In the genomic region with DNA sequence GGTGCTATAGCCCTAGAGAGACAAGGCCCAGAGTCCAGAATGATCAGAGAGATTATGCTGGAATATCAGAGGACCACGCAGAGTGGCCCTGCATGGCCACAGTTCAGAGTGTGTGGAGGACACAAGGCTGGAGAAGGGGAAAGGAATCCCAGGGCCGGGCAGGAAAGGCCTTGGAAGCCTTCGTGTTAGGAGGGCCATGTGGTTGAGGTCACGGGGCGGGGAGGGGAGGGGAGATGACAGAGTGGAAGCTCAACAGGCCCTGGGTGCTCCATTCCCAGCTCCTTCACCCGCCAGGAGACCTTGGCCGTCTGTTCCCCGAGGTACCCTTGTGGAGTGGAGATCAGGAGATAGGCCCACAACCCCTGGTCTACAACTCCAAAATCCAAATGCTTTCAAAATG, we compare ENCODE assay signal across 35 cellular contexts. TPM values are rescaled to one million over a fixed set of nuclear protein-coding genes. Genes with fewer than 3 reads are reported as not detected.
"Had no signal": no experiment of that assay in that cellular context is flagged by ENCODE, and none has a peak within 500 bp of the region (broad histone marks: within the 10 kb centered on the region; RNA-seq: fewer than 3 reads in every experiment).

No MANE protein-coding gene starts in this region.

- DNase-seq: activated CD4-positive, alpha-beta memory T cell treated with anti-CD3 and anti-CD28 coated beads for 36 hours; activated CD4-positive, alpha-beta T cell treated with anti-CD3 and anti-CD28 coated beads for 36 hours; activated CD4-positive, alpha-beta T cell treated with anti-CD3 and anti-CD28 coated beads, Interleukin-2, amount 10 ng/mL, durations not matched to agents 24 days and 14 days; activated CD4-positive, CD25-positive, alpha-beta regulatory T cell; activated CD4-positive, CD25-positive, alpha-beta regulatory T cell treated with anti-CD3 and anti-CD28 coated beads, Interleukin-2, amount 50 U/mL, for 72 hours; activated CD8-positive, alpha-beta memory T cell treated with anti-CD3 and anti-CD28 coated beads, Interleukin-2, amount 10 ng/mL, durations not matched to agents 7 days and 5 days; activated CD8-positive, alpha-beta memory T cell treated with anti-CD3 and anti-CD28 coated beads, Interleukin-2, amount 50 U/mL, for 4 hours; activated CD8-positive, alpha-beta T cell treated with anti-CD3 and anti-CD28 coated beads, Interleukin-2, amount 10 ng/mL, durations not matched to agents 7 days and 5 days; activated effector memory CD4-positive, alpha-beta T cell treated with anti-CD3 and anti-CD28 coated beads, Interleukin-2, amount 50 U/mL, for 16 hours; activated naive CD4-positive, alpha-beta T cell treated with anti-CD3 and anti-CD28 coated beads for 36 hours; activated naive CD8-positive, alpha-beta T cell treated with anti-CD3 and anti-CD28 coated beads for 36 hours; activated naive CD8-positive, alpha-beta T cell treated with anti-CD3 and anti-CD28 coated beads, Interleukin-2, amount 50 U/mL, for 24 hours; activated T-cell treated with anti-CD3 and anti-CD28 coated beads, Interleukin-2, amount 50 U/mL, for 1 hour; activated T-cell treated with anti-CD3 and anti-CD28 coated beads, Interleukin-2, amount 50 U/mL, for 48 hours; adrenal gland; amygdala; body of pancreas; caudate nucleus; colonic mucosa; effector CD8-positive, alpha-beta T cell; esophagus squamous epithelium; foreskin melanocyte; heart right ventricle; T-helper 2 cell had no signal

- H3K9me3 ChIP-seq: adrenal gland, body of pancreas, colonic mucosa, esophagus squamous epithelium, gastroesophageal sphincter, heart right ventricle had no signal

- ATAC-seq: activated CD4-positive, alpha-beta T cell treated with anti-CD3 and anti-CD28 coated beads for 36 hours; activated CD8-positive, alpha-beta memory T cell treated with anti-CD3 and anti-CD28 coated beads, Interleukin-2, amount 10 ng/mL, durations not matched to agents 7 days and 5 days; activated CD8-positive, alpha-beta T cell treated with anti-CD3 and anti-CD28 coated beads, Interleukin-2, amount 10 ng/mL, durations not matched to agents 7 days and 5 days; activated naive CD8-positive, alpha-beta T cell treated with anti-CD3 and anti-CD28 coated beads, Interleukin-2, amount 50 U/mL, for 24 hours; body of pancreas; gastroesophageal sphincter; heart right ventricle had no signal

- H3K4me1 ChIP-seq: adrenal gland, colonic mucosa had no signal

- FAIRE-seq: endometrium, endothelial cell of umbilical vein had no signal

- H3K4me3 ChIP-seq: adrenal gland, body of pancreas, colonic mucosa, esophagus squamous epithelium, gastroesophageal sphincter, heart right ventricle had no signal

- H3K27ac ChIP-seq: adrenal gland, body of pancreas, colonic mucosa, epithelial cell of prostate, esophagus squamous epithelium, gastroesophageal sphincter, heart right ventricle had no signal

- H3K36me3 ChIP-seq: adrenal gland, colonic mucosa, esophagus squamous epithelium, gastroesophageal sphincter, heart right ventricle had no signal

RNA-seq across cellular contexts. Expression of a gene that starts 13.2 kb away (rescaled TPM):
- total RNA-seq: activated CD4-positive, alpha-beta memory T cell treated with anti-CD3 and anti-CD28 coated beads for 36 hours; activated CD4-positive, alpha-beta T cell treated with anti-CD3 and anti-CD28 coated beads for 36 hours; activated CD4-positive, alpha-beta T cell treated with anti-CD3 and anti-CD28 coated beads, Interleukin-2, amount 10 ng/mL, durations not matched to agents 24 days and 14 days; activated CD8-positive, alpha-beta memory T cell treated with anti-CD3 and anti-CD28 coated beads for 36 hours; activated CD8-positive, alpha-beta memory T cell treated with anti-CD3 and anti-CD28 coated beads, Interleukin-2, amount 10 ng/mL, durations not matched to agents 7 days and 5 days; activated CD8-positive, alpha-beta T cell treated with anti-CD3 and anti-CD28 coated beads, Interleukin-2, amount 10 ng/mL, durations not matched to agents 7 days and 5 days; activated naive CD4-positive, alpha-beta T cell treated with anti-CD3 and anti-CD28 coated beads for 36 hours; activated naive CD8-positive, alpha-beta T cell treated with anti-CD3 and anti-CD28 coated beads for 36 hours; activated T-helper 1 cell treated with anti-CD3 and anti-CD28 coated beads, Interleukin-12 subunit alpha, Interleukin-12 subunit beta, Interleukin-2, Interleukin-4 antibody, amounts not matched to agents 30 ng/mL and 10 ng/mL and 1 ng/mL, durations not matched to agents 14 hours and 24 hours and 36 hours; activated T-helper 2 cell treated with anti-CD3 and anti-CD28 coated beads, Interferon-gamma antibody, Interleukin-2, Interleukin-4, amounts not matched to agents 10 μg/mL and 5 μg/mL and 100 μg/mL, durations not matched to agents 14 hours and 24 hours and 36 hours; aorta; body of pancreas; colonic mucosa; endothelial cell of umbilical vein; fibroblast of lung; fibroblast of villous mesenchyme; glomerular endothelial cell had no signal
- polyA plus RNA-seq: aorta, endothelial cell of umbilical vein, fibroblast of lung had no signal
